In genomic region chr9:136960938-136961275, GRCh38 we compare ENCODE assay signal across 31 cellular contexts. TPM values are rescaled to one million over a fixed set of nuclear protein-coding genes. Genes with fewer than 3 reads are reported as not detected.
DNase-seq lines count a peak whose midpoint lies in the region; ATAC-seq and TF ChIP-seq lines count a peak whose summit lies in the region.
"Had no signal": no experiment of that assay in that cellular context is flagged by ENCODE, and none has a peak within 500 bp of the region (broad histone marks: within the 10 kb centered on the region; RNA-seq: fewer than 3 reads in every experiment).

No MANE protein-coding gene starts in this region.

- H3K79me1 ChIP-seq in trophoblast cell (ENCODE audit: low read length), result peaks cover 12% of the 10 kb centered on the region

- no peak overlapping the region for H2BK120ac ChIP-seq in trophoblast cell (ENCODE audit: insufficient read depth, low read length, poor library complexity)

- DNase-seq in DMS 273 (lab: John Stamatoyannopoulos, UW; ENCODE audit: unreplicated experiment), result peak; percentile 53
- no peak for DNase-seq in DMS 273 treated with DMSO at 0.1 percent for 48 hours (lab: John Stamatoyannopoulos, UW)
- no peak for DNase-seq in coronary artery (ENCODE audit: low spot score)
- DNase-seq in trophoblast cell, result no peak
- no peak for DNase-seq in vagina (ENCODE audit: extremely low spot score in 2 of 2)
- no peak for DNase-seq in nephron progenitor cell
- no peak for DNase-seq in uterus
- DNase-seq: activated CD4-positive, alpha-beta T cell treated with anti-CD3 and anti-CD28 coated beads, Interleukin-2, amount 50 U/mL, for 4 hours; activated CD4-positive, CD25-positive, alpha-beta regulatory T cell; activated naive CD4-positive, alpha-beta T cell treated with Interleukin-2 at 50 U/mL for 16 hours; body of pancreas; Calu3; NCI-H1092; NCI-H1694 treated with DMSO at 0.1 percent for 48 hours; NCI-H2171 treated with DMSO at 0.1 percent for 48 hours; NCI-H510A; pancreas; stimulated activated naive CD4-positive, alpha-beta T cell had no signal

- H3K23ac ChIP-seq in trophoblast cell (ENCODE audit: low read length), result no peak overlapping the region

- no peak overlapping the region for H2BK12ac ChIP-seq in trophoblast cell (ENCODE audit: low read length)

- H3K4me1 Mint-ChIP-seq in nephron progenitor cell, result peaks cover 14% of the 10 kb centered on the region

- H3K14ac ChIP-seq in trophoblast cell (ENCODE audit: low read length), result no peak overlapping the region

- no peak overlapping the region for H3K4me3 Mint-ChIP-seq in nephron progenitor cell
- H3K4me3 Mint-ChIP-seq: GM23338, neural crest cell had no signal

- no peak overlapping the region for H2AFZ ChIP-seq in trophoblast cell (ENCODE audit: insufficient read depth, low read length, poor library complexity)
- H2AFZ ChIP-seq: GM23338 had no signal

- peak overlapping the region; percentile 4 for H4K91ac ChIP-seq in trophoblast cell (ENCODE audit: low read depth, low read length)

- no peak overlapping the region for H3K4ac ChIP-seq in trophoblast cell (ENCODE audit: low read depth, low read length)

- H3K27me3 Mint-ChIP-seq in nephron progenitor cell (ENCODE audit: low read depth, poor library complexity), result peaks cover 19% of the 10 kb centered on the region

- H3K36me3 Mint-ChIP-seq in nephron progenitor cell (ENCODE audit: low read depth), result no peaks in the 10 kb centered on the region

- no peak for ATAC-seq in GM21619 (IDR thresholded peaks at IDR 0.05; ENCODE audit: unreplicated experiment)
- ATAC-seq: body of pancreas, K562 had no signal

- TF ChIP-seq POLR2A in vagina (IDR thresholded peaks at IDR 0.05) (no peak), uterus (IDR thresholded peaks at IDR 0.05) (no peak)

- H3K9ac ChIP-seq in trophoblast cell (ENCODE audit: low read length), result no peak overlapping the region

- no peak overlapping the region for H4K8ac ChIP-seq in trophoblast cell (ENCODE audit: low read depth, low read length)

- no CpG with 5 or more reads among the region's 15 CpGs for WGBS in trophoblast cell (ENCODE audit: extremely low coverage, insufficient coverage, insufficient read length)

- no peak overlapping the region for H3K4me2 ChIP-seq in trophoblast cell (ENCODE audit: low read length)
- H3K4me2 ChIP-seq: GM23338 had no signal

- no peak overlapping the region for H4K12ac ChIP-seq in trophoblast cell (ENCODE audit: low read depth, low read length)

- H3K4me1 ChIP-seq in trophoblast cell (ENCODE audit: control insufficient read depth in 1 of 2, insufficient read depth in 2 of 2, low read length in 2 of 2), result peaks cover 3% of the 10 kb centered on the region in 2 experiments
- peaks cover 28% of the 10 kb centered on the region for H3K4me1 ChIP-seq in vagina
- no peaks in the 10 kb centered on the region for H3K4me1 ChIP-seq in uterus
- H3K4me1 ChIP-seq: pancreas had no signal

- no peaks in the 10 kb centered on the region for H3K79me2 ChIP-seq in trophoblast cell (ENCODE audit: control insufficient read depth, insufficient read depth, low read length, poor library complexity)

- H3K18ac ChIP-seq in trophoblast cell (ENCODE audit: low read length), result no peak overlapping the region

- H2AK5ac ChIP-seq in trophoblast cell (ENCODE audit: low read length), result no peak overlapping the region

- peaks cover 9% of the 10 kb centered on the region for H3K9me3 Mint-ChIP-seq in nephron progenitor cell

- TF ChIP-seq CTCF in coronary artery (IDR thresholded peaks at IDR 0.05) (no peak), vagina (IDR thresholded peaks at IDR 0.05) (no peak), nephron progenitor cell (IDR thresholded peaks at IDR 0.05) (no peak), uterus (IDR thresholded peaks at IDR 0.05) (no peak)

- intact Hi-C loops in vagina (cut with DNase I), result no loop called here
- intact Hi-C loops in uterus (cut with DNase I; ENCODE audit: low total_unique reads), result no loop called here

- no peak overlapping the region for H3K27ac Mint-ChIP-seq in nephron progenitor cell
- H3K27ac Mint-ChIP-seq: GM23338 had no signal

- no peak overlapping the region for H2BK5ac ChIP-seq in trophoblast cell (ENCODE audit: low read depth, low read length, poor library complexity)

- H3K4me3 ChIP-seq in coronary artery, result no peak overlapping the region
- no peak overlapping the region for H3K4me3 ChIP-seq in trophoblast cell (ENCODE audit: low read depth, low read length)
- no peak overlapping the region for H3K4me3 ChIP-seq in vagina
- H3K4me3 ChIP-seq in uterus, result no peak overlapping the region
- H3K4me3 ChIP-seq: body of pancreas, GM23338, K562, mucosa of descending colon, pancreas, testis had no signal

- H3K9me3 ChIP-seq in trophoblast cell (ENCODE audit: insufficient read depth, low read depth, low read length), result peaks cover 10% of the 10 kb centered on the region
- no peaks in the 10 kb centered on the region for H3K9me3 ChIP-seq in vagina
- H3K9me3 ChIP-seq in uterus, result no peaks in the 10 kb centered on the region
- H3K9me3 ChIP-seq: body of pancreas, mucosa of descending colon, pancreas, testis had no signal

- H3K27ac ChIP-seq in coronary artery (peak overlapping the region; percentile 2 to 63), trophoblast cell (ENCODE audit: low read depth, low read length) (no peak overlapping the region), vagina (peak overlapping the region; percentile 64), uterus (no peak overlapping the region)
- H3K27ac ChIP-seq: 22Rv1, body of pancreas, pancreas had no signal

- H3K27me3 ChIP-seq in trophoblast cell (ENCODE audit: insufficient read depth, low read length), result no peaks in the 10 kb centered on the region
- no peaks in the 10 kb centered on the region for H3K27me3 ChIP-seq in vagina
- H3K27me3 ChIP-seq in uterus, result no peaks in the 10 kb centered on the region
- H3K27me3 ChIP-seq: body of pancreas, pancreas, testis had no signal

- H3K36me3 ChIP-seq in trophoblast cell (ENCODE audit: control insufficient read depth in 1 of 2, insufficient read depth in 2 of 2, low read length in 2 of 2) (no peaks in the 10 kb centered on the region), vagina (no peaks in the 10 kb centered on the region), uterus (no peaks in the 10 kb centered on the region)
- H3K36me3 ChIP-seq: pancreas had no signal

RNA-seq across cellular contexts. Expression of gene LCN12, which starts 8.8 kb away (rescaled TPM):
- 0.25 and 0.31 TPM in 2 replicates for polyA plus RNA-seq in trophoblast cell (2013)
- total RNA-seq in vagina (not detected), uterus (10 to 100 TPM in 2 of 4 donors, 1 to 10 TPM in 1, not detected in 1; 5.4 to 43.2 (median 10.3) TPM)
- total RNA-seq: frontal cortex, HT1080, K562, lung microvascular endothelial cell, skeletal muscle tissue had no signal

RNA-seq across cellular contexts. Expression of gene C8G, which starts 15.9 kb away (rescaled TPM):
- polyA plus RNA-seq in trophoblast cell (2013), result 1.2 and 2.2 TPM in 2 replicates
- total RNA-seq in vagina (not detected), uterus (not detected)
- total RNA-seq: body of pancreas, frontal cortex, GM23338, skeletal muscle tissue had no signal
- polyA plus RNA-seq: GM23338 had no signal

RNA-seq across cellular contexts. Expression of gene FBXW5, which starts 16.4 kb away (rescaled TPM):
- polyA plus RNA-seq in trophoblast cell (2013), result 74.0 and 80.2 TPM in 2 replicates
- total RNA-seq in vagina (125 TPM), uterus (100 to 1,000 TPM in 1 of 4 donors, 10 to 100 TPM in 3; 67.4 to 111 (median 75.3) TPM)

RNA-seq across cellular contexts. Expression of gene PTGDS, which starts 16.4 kb away (rescaled TPM):
- polyA plus RNA-seq in trophoblast cell (2013), result 4.4 and 4.7 TPM in 2 replicates
- total RNA-seq in vagina (301 TPM), uterus (100 to 1,000 TPM in 1 of 4 donors, 10 to 100 TPM in 3; 13.5 to 116 (median 58.8) TPM)
- total RNA-seq: Calu3, endothelial cell of umbilical vein, HT1080, neural crest cell had no signal
- polyA plus RNA-seq: endothelial cell of umbilical vein had no signal

RNA-seq across cellular contexts. Expression of gene LCNL1, which starts 21.9 kb away (rescaled TPM):
- 0.15 and 0.17 TPM in 2 replicates for polyA plus RNA-seq in trophoblast cell (2013)
- total RNA-seq in vagina (2.0 TPM), uterus (1 to 10 TPM in 1 of 4 donors, under 1 TPM in 3; under 0.01 to 6.9 (median 0.54) TPM)
- total RNA-seq: body of pancreas; Calu3; endothelial cell of umbilical vein; GM23338; HT1080; lung microvascular endothelial cell; neural crest cell; T-helper 1 cell treated with Interleukin-12 subunit alpha and Interleukin-12 subunit beta and Interleukin-4 antibody, amounts not matched to agents 30 ng/mL and 1 ng/mL, for 36 hours had no signal
- polyA plus RNA-seq: endothelial cell of umbilical vein had no signal

Comparison
In these comparisons a context has a peak if more than half of its experiments do, and no peak if none do; other contexts are left out.
1. H3K27ac ChIP-seq: peak in coronary artery (2 of 2) and vagina (single experiment); none in trophoblast cell (single experiment) and uterus (0 of 2).